Comparison of ENCODE assay signal across 20 cellular contexts in genomic region chr3:66639794-66640356, GRCh38.
"Had no signal": no experiment of that assay in that cellular context is flagged by ENCODE, and none has a peak within 500 bp of the region (broad histone marks: within the 10 kb centered on the region; RNA-seq: fewer than 3 reads in every experiment).

No MANE protein-coding gene starts in this region.

- H3K79me2 ChIP-seq: parathyroid adenoma had no signal

- H3K27ac ChIP-seq: body of pancreas, dorsolateral prefrontal cortex, epithelial cell of prostate, lower lobe of right lung, parathyroid adenoma, right lobe of liver, thyroid gland, uterus had no signal

- H3K9ac ChIP-seq: parathyroid adenoma had no signal

- H3K4me3 ChIP-seq: body of pancreas, dorsolateral prefrontal cortex, lower lobe of right lung, right lobe of liver, smooth muscle cell, thyroid gland, uterus had no signal

- DNase-seq: activated CD4-positive, alpha-beta T cell treated with anti-CD3 and anti-CD28 coated beads, Interleukin-2, amount 10 ng/mL, durations not matched to agents 7 days and 5 days; activated CD8-positive, alpha-beta T cell treated with anti-CD3 and anti-CD28 coated beads, Interleukin-2, amount 10 ng/mL, durations not matched to agents 7 days and 5 days; activated naive CD4-positive, alpha-beta T cell treated with Interleukin-2 at 50 U/mL for 16 hours; activated naive CD8-positive, alpha-beta T cell treated with anti-CD3 and anti-CD28 coated beads, Interleukin-2, amount 10 ng/mL, durations not matched to agents 7 days and 5 days; activated T-cell treated with anti-CD3 and anti-CD28 coated beads, Interleukin-2, amount 50 U/mL, for 24 hours; body of pancreas; caudate nucleus; dorsolateral prefrontal cortex; endodermal cell; hypothalamus; lower lobe of right lung; natural killer cell; right lobe of liver; stimulated activated naive B cell treated with anti-CD40 and anti-IgM and Interleukin-4, amounts not matched to agents 10 μg/mL and 1 μg/mL and 100 μg/mL, for 72 hours; thyroid gland; uterus had no signal

- H3K9me3 ChIP-seq: body of pancreas, right lobe of liver, thyroid gland, uterus had no signal

- H3K27me3 ChIP-seq: body of pancreas, dorsolateral prefrontal cortex, right lobe of liver, thyroid gland, uterus had no signal

- H2AFZ ChIP-seq: parathyroid adenoma had no signal

- H3K4me1 ChIP-seq: body of pancreas, lower lobe of right lung, parathyroid adenoma, right lobe of liver, thyroid gland, uterus had no signal

- H3K4me2 ChIP-seq: smooth muscle cell had no signal

- H3K36me3 ChIP-seq: lower lobe of right lung, right lobe of liver, thyroid gland, uterus had no signal

- ATAC-seq: activated CD4-positive, CD25-positive, alpha-beta regulatory T cell treated with anti-CD3 and anti-CD28 coated beads, Interleukin-2, amount 50 U/mL, for 24 hours; activated CD8-positive, alpha-beta T cell treated with anti-CD3 and anti-CD28 coated beads, Interleukin-2, amount 10 ng/mL, durations not matched to agents 7 days and 5 days; body of pancreas; lower lobe of right lung; natural killer cell; right lobe of liver; stimulated activated naive B cell treated with anti-CD40 and anti-IgM and Interleukin-4, amounts not matched to agents 10 μg/mL and 1 μg/mL and 100 μg/mL, for 72 hours had no signal
